Comparison of ENCODE assay signal across 13 cellular contexts in genomic region chr1:180358649-180359048, GRCh38.
A peak's percentile ranks its signal among the peaks of the same experiment; 100 is the strongest.
DNase-seq lines count a peak whose midpoint lies in the region; ATAC-seq and TF ChIP-seq lines count a peak whose summit lies in the region.
"Had no signal": no experiment of that assay in that cellular context is flagged by ENCODE, and none has a peak within 500 bp of the region (broad histone marks: within the 10 kb centered on the region; RNA-seq: fewer than 3 reads in every experiment).

No MANE protein-coding gene starts in this region.

- H3K27ac Mint-ChIP-seq in activated CD4-positive, alpha-beta memory T cell treated with anti-CD3 and anti-CD28 coated beads for 36 hours: no peak overlapping the region
- H3K27ac Mint-ChIP-seq: activated naive CD4-positive, alpha-beta T cell treated with anti-CD3 and anti-CD28 coated beads, Interleukin-2, amount 50 U/mL, for 72 hours; T-helper 1 cell treated with Interleukin-12 subunit alpha and Interleukin-12 subunit beta and Interleukin-4 antibody, amounts not matched to agents 30 μg/mL and 1 μg/mL, for 36 hours had no signal

- H3K4me3 Mint-ChIP-seq in activated CD4-positive, alpha-beta memory T cell treated with anti-CD3 and anti-CD28 coated beads for 36 hours: no peak overlapping the region
- H3K4me3 Mint-ChIP-seq: H9; T-helper 1 cell treated with Interleukin-12 subunit alpha and Interleukin-12 subunit beta and Interleukin-4 antibody, amounts not matched to agents 30 μg/mL and 1 μg/mL, for 36 hours had no signal

- no peak for TF ChIP-seq CTCF in cardiac fibroblast (IDR thresholded peaks at IDR 0.05; ENCODE audit: low read depth, low read length)

- no peak for ATAC-seq in HG03520 (IDR thresholded peaks at IDR 0.05; ENCODE audit: unreplicated experiment)
- ATAC-seq: activated naive CD4-positive, alpha-beta T cell treated with anti-CD3 and anti-CD28 coated beads, Interleukin-2, amount 50 U/mL, for 72 hours had no signal

- H3K27me3 Mint-ChIP-seq in activated CD4-positive, alpha-beta memory T cell treated with anti-CD3 and anti-CD28 coated beads for 36 hours: no peaks in the 10 kb centered on the region

- intact Hi-C loops in activated CD4-positive, alpha-beta memory T cell treated with anti-CD3 and anti-CD28 coated beads for 36 hours (cut with micrococcal nuclease): no loop called here

- H3K9me3 Mint-ChIP-seq in activated CD4-positive, alpha-beta memory T cell treated with anti-CD3 and anti-CD28 coated beads for 36 hours: no peaks in the 10 kb centered on the region
- H3K9me3 Mint-ChIP-seq: activated naive CD4-positive, alpha-beta T cell treated with anti-CD3 and anti-CD28 coated beads, Interleukin-2, amount 50 U/mL, for 72 hours; H9; T-helper 1 cell treated with Interleukin-12 subunit alpha and Interleukin-12 subunit beta and Interleukin-4 antibody, amounts not matched to agents 30 μg/mL and 1 μg/mL, for 36 hours had no signal

- no peaks in the 10 kb centered on the region for H3K4me1 Mint-ChIP-seq in activated CD4-positive, alpha-beta memory T cell treated with anti-CD3 and anti-CD28 coated beads for 36 hours (ENCODE audit: low read depth)

- H3K36me3 Mint-ChIP-seq in activated CD4-positive, alpha-beta memory T cell treated with anti-CD3 and anti-CD28 coated beads for 36 hours: peaks cover 2% of the 10 kb centered on the region
- H3K36me3 Mint-ChIP-seq: activated naive CD4-positive, alpha-beta T cell treated with anti-CD3 and anti-CD28 coated beads, Interleukin-2, amount 50 U/mL, for 72 hours had no signal

- DNase-seq in EH (ENCODE audit: low read depth): peak; percentile 8
- DNase-seq in NCI-H446 treated with DMSO at 0.1 percent for 48 hours (lab: John Stamatoyannopoulos, UW): peak; percentile 58
- DNase-seq in cardiac fibroblast (ENCODE audit: low read depth in 2 of 2): peak; percentile 21 to 57
- peak; percentile 9 for DNase-seq in midbrain (lab: John Stamatoyannopoulos, UW)
- DNase-seq in NCI-H510A treated with DMSO at 0.1 percent for 48 hours (lab: John Stamatoyannopoulos, UW): no peak
- no peak for DNase-seq in activated CD4-positive, alpha-beta memory T cell treated with anti-CD3 and anti-CD28 coated beads for 36 hours
- DNase-seq in OCI-M2 (lab: John Stamatoyannopoulos, UW; ENCODE audit: unreplicated experiment): no peak
- DNase-seq: activated CD8-positive, alpha-beta memory T cell treated with anti-CD3 and anti-CD28 coated beads for 24 hours; effector CD4-positive, alpha-beta T cell; H9 had no signal

- POLR2A ChIA-PET in activated CD4-positive, alpha-beta memory T cell treated with anti-CD3 and anti-CD28 coated beads for 36 hours (lab: Charles Lee): no interaction called here

- CTCF ChIA-PET in activated CD4-positive, alpha-beta memory T cell treated with anti-CD3 and anti-CD28 coated beads for 36 hours (lab: Charles Lee): no interaction called here

- H3K4me3 ChIP-seq in cardiac fibroblast (replicated peaks in 1 of 2; ENCODE audit: low read depth in 2 of 2, low read length in 2 of 2): no peak overlapping the region

Comparison
In these comparisons a context has a peak if more than half of its experiments do, and no peak if none do; other contexts are left out.
1. DNase-seq: peak in EH (single experiment), NCI-H446 treated with DMSO at 0.1 percent for 48 hours (single experiment), cardiac fibroblast (2 of 2) and midbrain (single experiment); none in NCI-H510A treated with DMSO at 0.1 percent for 48 hours (single experiment), activated CD4-positive, alpha-beta memory T cell treated with anti-CD3 and anti-CD28 coated beads for 36 hours (single experiment) and OCI-M2 (single experiment).